In genomic region chr1:172532700-172533510, GRCh38 we compare ENCODE assay signal across 8 cellular contexts. TPM values are rescaled to one million over a fixed set of nuclear protein-coding genes. Genes with fewer than 3 reads are reported as not detected.
DNase-seq lines count a peak whose midpoint lies in the region; ATAC-seq and TF ChIP-seq lines count a peak whose summit lies in the region.

A gene with protein sequence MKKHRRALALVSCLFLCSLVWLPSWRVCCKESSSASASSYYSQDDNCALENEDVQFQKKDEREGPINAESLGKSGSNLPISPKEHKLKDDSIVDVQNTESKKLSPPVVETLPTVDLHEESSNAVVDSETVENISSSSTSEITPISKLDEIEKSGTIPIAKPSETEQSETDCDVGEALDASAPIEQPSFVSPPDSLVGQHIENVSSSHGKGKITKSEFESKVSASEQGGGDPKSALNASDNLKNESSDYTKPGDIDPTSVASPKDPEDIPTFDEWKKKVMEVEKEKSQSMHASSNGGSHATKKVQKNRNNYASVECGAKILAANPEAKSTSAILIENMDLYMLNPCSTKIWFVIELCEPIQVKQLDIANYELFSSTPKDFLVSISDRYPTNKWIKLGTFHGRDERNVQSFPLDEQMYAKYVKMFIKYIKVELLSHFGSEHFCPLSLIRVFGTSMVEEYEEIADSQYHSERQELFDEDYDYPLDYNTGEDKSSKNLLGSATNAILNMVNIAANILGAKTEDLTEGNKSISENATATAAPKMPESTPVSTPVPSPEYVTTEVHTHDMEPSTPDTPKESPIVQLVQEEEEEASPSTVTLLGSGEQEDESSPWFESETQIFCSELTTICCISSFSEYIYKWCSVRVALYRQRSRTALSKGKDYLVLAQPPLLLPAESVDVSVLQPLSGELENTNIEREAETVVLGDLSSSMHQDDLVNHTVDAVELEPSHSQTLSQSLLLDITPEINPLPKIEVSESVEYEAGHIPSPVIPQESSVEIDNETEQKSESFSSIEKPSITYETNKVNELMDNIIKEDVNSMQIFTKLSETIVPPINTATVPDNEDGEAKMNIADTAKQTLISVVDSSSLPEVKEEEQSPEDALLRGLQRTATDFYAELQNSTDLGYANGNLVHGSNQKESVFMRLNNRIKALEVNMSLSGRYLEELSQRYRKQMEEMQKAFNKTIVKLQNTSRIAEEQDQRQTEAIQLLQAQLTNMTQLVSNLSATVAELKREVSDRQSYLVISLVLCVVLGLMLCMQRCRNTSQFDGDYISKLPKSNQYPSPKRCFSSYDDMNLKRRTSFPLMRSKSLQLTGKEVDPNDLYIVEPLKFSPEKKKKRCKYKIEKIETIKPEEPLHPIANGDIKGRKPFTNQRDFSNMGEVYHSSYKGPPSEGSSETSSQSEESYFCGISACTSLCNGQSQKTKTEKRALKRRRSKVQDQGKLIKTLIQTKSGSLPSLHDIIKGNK (N-terminal part only) (plus strand): TSS chr1:172533150. CDS start chr1:172533436, 286 bp downstream.

- H3K27ac ChIP-seq in PC-9 (peak within 1 kb of the TSS; percentile 74), mucosa of rectum (ENCODE audit: low read depth in 2 of 2, low read length in 2 of 2) (peak within 1 kb of the TSS; percentile 98 to 99)

- POLR2A ChIA-PET in PC-9 (lab: Charles Lee; ENCODE audit: unreplicated experiment): interaction anchor here (0.5 to 1.2 kb wide), 15 partner anchors 10 to 1711 kb away, joined by 3 to 10 read pairs (median 5); no protein-coding TSS in a partner anchor

- H3K36me3 ChIP-seq in PC-9 (ENCODE audit: low read depth): peaks cover 4% of the 10 kb centered on the region; the same call in 1 of the 2 replicates
- H3K36me3 ChIP-seq in mucosa of rectum (ENCODE audit: control insufficient read depth in 2 of 2, insufficient read depth in 2 of 2, low read length in 2 of 2): no peaks in the 10 kb centered on the region

- H3K9me3 ChIP-seq in PC-9 (ENCODE audit: insufficient read depth, low read depth) (no peaks in the 10 kb centered on the region; the same call in 1 of the 2 replicates), mucosa of rectum (ENCODE audit: control insufficient read depth in 2 of 2, low read length in 2 of 2) (no peaks in the 10 kb centered on the region)

- peak within 1 kb of the TSS; percentile 97 for H3K4me2 ChIP-seq in PC-9

- H3K4me3 ChIP-seq in PC-9: peak within 1 kb of the TSS; percentile 82
- peak within 1 kb of the TSS; percentile 88 for H3K4me3 ChIP-seq in epithelial cell of proximal tubule (ENCODE audit: low read depth, low read length)
- H3K4me3 ChIP-seq in mucosa of rectum (ENCODE audit: low read length in 2 of 2): peak within 1 kb of the TSS; percentile 93 to 96

- peaks cover 9% of the 10 kb centered on the region for H3F3A ChIP-seq in PC-9 (ENCODE audit: insufficient read depth, low read depth)

- H3K4me1 ChIP-seq in PC-9 (replicated peaks; ENCODE audit: insufficient read depth) (peaks cover 43% of the 10 kb centered on the region), mucosa of rectum (ENCODE audit: control insufficient read depth in 2 of 2, insufficient read depth in 2 of 2, low read length in 2 of 2) (peaks cover 11 to 16% of the 10 kb centered on the region in 2 donors)

- H2AFZ ChIP-seq in PC-9: peak within 1 kb of the TSS; percentile 91

- H3K9ac ChIP-seq in mucosa of rectum (ENCODE audit: low read depth in 1 of 2, low read length in 2 of 2): peak within 1 kb of the TSS; percentile 94 to 99

- DNase-seq in DMS153 (lab: John Stamatoyannopoulos, UW): peak; percentile 100
- peak; percentile 99 for DNase-seq in KBM-7
- DNase-seq in PC-9: peak; percentile 98 to 100
- DNase-seq in activated T-cell treated with anti-CD3 and anti-CD28 coated beads, Interleukin-2, amount 50 U/mL, for 1 hour: peak; percentile 99
- no peak for DNase-seq in epithelial cell of proximal tubule (ENCODE audit: low read depth)
- DNase-seq in stimulated activated CD8-positive, alpha-beta memory T cell treated with anti-CD3 and anti-CD28 coated beads, Interleukin-4, amount 100 ng/mL, for 48 hours: peak; percentile 99

- peaks cover 46% of the 10 kb centered on the region for H3K79me2 ChIP-seq in PC-9 (ENCODE audit: low read depth)

- peaks cover 13% of the 10 kb centered on the region for H4K20me1 ChIP-seq in PC-9 (ENCODE audit: insufficient read depth)

- H3K27me3 ChIP-seq in PC-9 (ENCODE audit: insufficient read depth, low read depth) (no peaks in the 10 kb centered on the region), mucosa of rectum (ENCODE audit: control insufficient read depth in 2 of 2, insufficient read depth in 2 of 2, low read length in 2 of 2) (no peaks in the 10 kb centered on the region)

- ATAC-seq in GM21619 (IDR thresholded peaks at IDR 0.05; ENCODE audit: unreplicated experiment): peak; percentile 85

- TF ChIP-seq CTCF in PC-9 (conservative IDR thresholded peaks at IDR 0.05) (no peak), epithelial cell of proximal tubule (conservative IDR thresholded peaks at IDR 0.05; ENCODE audit: low read depth, low read length) (no peak)

- no peaks in the 10 kb centered on the region for H3K9me2 ChIP-seq in PC-9 (ENCODE audit: insufficient read depth)

- no TSS peak for BruUV-seq in PC-9 (replicated peaks; lab: Mats Ljungman, UMichigan)

- in situ Hi-C loops in KBM-7 (cut with MboI; ENCODE audit: low pct_unique_long_range_greater_than_20kb, low sequenced_read_pairs): no loop called here

- CTCF ChIA-PET in PC-9 (lab: Charles Lee): interaction anchor here (1.2 to 1.5 kb wide), 2 partner anchors 84 to 187 kb away, joined by 4 to 6 read pairs; no protein-coding TSS in a partner anchor

- intact Hi-C loops in PC-9 (cut with micrococcal nuclease; ENCODE audit: unreplicated experiment): loop anchor here (1.0 to 10.0 kb wide), 9 partner anchors 16 to 1332 kb away; partner anchors contain the start of genes GAS5 and ZBTB37

RNA-seq across cellular contexts. Expression of the gene that starts here (rescaled TPM):
- total RNA-seq in PC-9 (2021) (31.2 and 34.0 TPM in 2 replicates), epithelial cell of proximal tubule (27.9 and 30.2 TPM in 2 replicates)
